2 cellular contexts compared by ENCODE assay signal in genomic region chr12:115353467-115353866, GRCh38.
A peak's percentile ranks its signal among the peaks of the same experiment; 100 is the strongest.
TF ChIP-seq lines count a peak whose summit lies in the region.

No MANE protein-coding gene starts in this region.

TF ChIP-seq in IMR-90, 13 proteins besides CTCF, POLR2A, EP300 and RAD21:
- TF ChIP-seq USF2 (IDR thresholded peaks at IDR 0.05; ENCODE audit: low read depth, low read length) = no peak
- no peak for TF ChIP-seq MAFK (IDR thresholded peaks at IDR 0.05; ENCODE audit: low read depth, low read length)
- no peak for TF ChIP-seq RCOR1 (IDR thresholded peaks at IDR 0.05; ENCODE audit: insufficient replicate concordance, low read length)
- no peak for TF ChIP-seq CEBPB (IDR thresholded peaks at IDR 0.05; ENCODE audit: low read depth, low read length)
- no peak for TF ChIP-seq FOS (IDR thresholded peaks at IDR 0.05; ENCODE audit: low read depth, low read length)
- no peak for TF ChIP-seq ELK1 (IDR thresholded peaks at IDR 0.05; ENCODE audit: borderline replicate concordance, low read depth, low read length)
- no peak for TF ChIP-seq NFE2L2 (IDR thresholded peaks at IDR 0.05; ENCODE audit: low read depth, low read length)
- no peak for TF ChIP-seq BHLHE40 (IDR thresholded peaks at IDR 0.05; ENCODE audit: low read depth, low read length)
- no peak for TF ChIP-seq CHD1 (IDR thresholded peaks at IDR 0.05; ENCODE audit: low read depth, low read length)
- no peak for TF ChIP-seq MAZ (IDR thresholded peaks at IDR 0.05; ENCODE audit: borderline replicate concordance, low read depth, low read length)
- no peak for TF ChIP-seq RFX5 (IDR thresholded peaks at IDR 0.05; ENCODE audit: low read depth, low read length)
- no peak for TF ChIP-seq SMC3 (IDR thresholded peaks at IDR 0.05; ENCODE audit: low read depth, low read length)
- TF ChIP-seq MXI1 (IDR thresholded peaks at IDR 0.05; ENCODE audit: borderline replicate concordance, low read depth, low read length) = no peak

TF ChIP-seq in GM12878, 131 proteins besides CTCF, POLR2A, EP300 and RAD21:
- TF ChIP-seq ATF7 (IDR thresholded peaks at IDR 0.05; ENCODE audit: low read depth) (peak; percentile 51; the same call in 1 of the 2 replicates), BCL3 (IDR thresholded peaks at IDR 0.05; ENCODE audit: borderline replicate concordance, insufficient read depth, low read depth, low read length, poor library complexity, severe bottlenecking) (no peak)
